ENCODE assay signal across 8 cellular contexts in genomic region chr14:22558221-22558913, GRCh38. TPM values are rescaled to one million over a fixed set of nuclear protein-coding genes. Genes with fewer than 3 reads are reported as not detected.
DNase-seq lines count a peak whose midpoint lies in the region; ATAC-seq and TF ChIP-seq lines count a peak whose summit lies in the region.

No MANE protein-coding gene starts in this region.

- ATAC-seq in CD4-positive, alpha-beta T cell (ENCODE audit: poor library complexity): no peak
- ATAC-seq in T-cell (replicated peaks in 1 of 4) (no peak), GM18909 (IDR thresholded peaks at IDR 0.05; ENCODE audit: poor library complexity, unreplicated experiment) (no peak), HG02642 (IDR thresholded peaks at IDR 0.05; ENCODE audit: poor library complexity, unreplicated experiment) (no peak), HG03025 (IDR thresholded peaks at IDR 0.05; ENCODE audit: low FRiP score, unreplicated experiment) (no peak)

- H3K27ac ChIP-seq in CD4-positive, alpha-beta T cell (ENCODE audit: low read depth, low read length): peak overlapping the region; percentile 99

- intact Hi-C loops in CD4-positive, alpha-beta T cell (cut with DNase I, micrococcal nuclease): loop anchor here (5.0 to 10.0 kb wide), 13 partner anchors 334 to 916 kb away; partner anchors contain the start of gene AJUBA (in 1 of the 2)

- peak in 3 of 10 experiments; percentile 54 to 61 (median 55) for DNase-seq in CD4-positive, alpha-beta T cell
- DNase-seq in T-cell (peak in 17 of 34 experiments; percentile 38 to 66 (median 52)), neural crest cell (ENCODE audit: low read depth, low spot score) (no peak), NCI-H146 (lab: John Stamatoyannopoulos, UW) (no peak)
- peak; percentile 55 for DNase-seq in central memory CD4-positive, alpha-beta T cell

- H3K9me3 Mint-ChIP-seq in CD4-positive, alpha-beta T cell: peaks cover 2% of the 10 kb centered on the region
- H3K9me3 Mint-ChIP-seq in T-cell: no peaks in the 10 kb centered on the region
- H3K9me3 Mint-ChIP-seq in neural crest cell: no peaks in the 10 kb centered on the region

- POLR2A ChIA-PET in CD4-positive, alpha-beta T cell (lab: Charles Lee): interaction anchor here (0.8 to 10.8 kb wide), 5 partner anchors 9 to 436 kb away, joined by 4 to 218 read pairs (median 9); partner anchors contain the start of gene DAD1
- POLR2A ChIA-PET in T-cell (lab: Charles Lee): interaction anchor here in 1 of 2 donors (0.5 to 0.7 kb wide), 3 partner anchors 12 to 39 kb away, joined by 3 to 5 read pairs (median 3); no protein-coding TSS in a partner anchor

- peaks cover 6% of the 10 kb centered on the region for H3K27me3 Mint-ChIP-seq in CD4-positive, alpha-beta T cell
- H3K27me3 Mint-ChIP-seq in T-cell (peaks cover 0 to 2% of the 10 kb centered on the region in 2 donors), neural crest cell (ENCODE audit: low read depth) (no peaks in the 10 kb centered on the region)

- CTCF ChIA-PET in CD4-positive, alpha-beta T cell (lab: Charles Lee): interaction anchor here (0.7 to 5.2 kb wide), 8 partner anchors 10 to 670 kb away, joined by 3 to 169 read pairs (median 3); partner anchors contain the start of gene DAD1
- CTCF ChIA-PET in T-cell (lab: Charles Lee): interaction anchor here (0.8 to 4.9 kb wide), 8 partner anchors 9 to 580 kb away, joined by 3 to 176 read pairs (median 3); no protein-coding TSS in a partner anchor

- peak overlapping the region; percentile 97 for H3K27ac Mint-ChIP-seq in CD4-positive, alpha-beta T cell
- H3K27ac Mint-ChIP-seq in T-cell (peak overlapping the region; percentile 98 to 99), neural crest cell (ENCODE audit: unreplicated experiment) (no peak overlapping the region)

- no peaks in the 10 kb centered on the region for H3K27me3 ChIP-seq in CD4-positive, alpha-beta T cell (ENCODE audit: control insufficient read depth, insufficient read depth, low read length)

- H3K9me3 ChIP-seq in CD4-positive, alpha-beta T cell (ENCODE audit: control insufficient read depth, low read length): no peaks in the 10 kb centered on the region

- peaks cover 90% of the 10 kb centered on the region for H3K4me1 Mint-ChIP-seq in CD4-positive, alpha-beta T cell (ENCODE audit: low read depth)
- H3K4me1 Mint-ChIP-seq in T-cell: peaks cover 89 to 96% (median 90%) of the 10 kb centered on the region in 3 donors
- H3K4me1 Mint-ChIP-seq in neural crest cell: peaks cover 51% of the 10 kb centered on the region

- peaks cover 16% of the 10 kb centered on the region for H3K36me3 Mint-ChIP-seq in CD4-positive, alpha-beta T cell (ENCODE audit: low read depth)
- H3K36me3 Mint-ChIP-seq in T-cell (peaks cover 3% of the 10 kb centered on the region), neural crest cell (ENCODE audit: low read depth) (no peaks in the 10 kb centered on the region)

- peak; percentile 60 for TF ChIP-seq CTCF in CD4-positive, alpha-beta T cell (IDR thresholded peaks at IDR 0.05)
- peak; percentile 20 for TF ChIP-seq CTCF in neural crest cell (conservative IDR thresholded peaks at IDR 0.05)

- H3K4me3 Mint-ChIP-seq in CD4-positive, alpha-beta T cell: peak overlapping the region; percentile 61
- H3K4me3 Mint-ChIP-seq in T-cell (peak overlapping the region; percentile 64 to 83 (median 79)), neural crest cell (peak overlapping the region; percentile 27)

RNA-seq across cellular contexts. Expression of gene DAD1, which starts 30.7 kb away (rescaled TPM):
- 10 to 100 TPM; 41.8 to 44.1 TPM for total RNA-seq in CD4-positive, alpha-beta T cell
- 100 to 1,000 TPM in 4 of 5 donors, 10 to 100 TPM in 1; 80.9 to 127 (median 113) TPM for total RNA-seq in T-cell
- 151 and 155 TPM in 2 replicates for total RNA-seq in neural crest cell

RNA-seq across cellular contexts. Expression of gene ABHD4, which starts 39.7 kb away (rescaled TPM):
- 1 to 10 TPM; 7.1 to 8.9 TPM for total RNA-seq in CD4-positive, alpha-beta T cell
- total RNA-seq in T-cell (10 to 100 TPM; 10.1 to 20.9 (median 17.3) TPM), neural crest cell (11.2 and 11.6 TPM in 2 replicates)

Comparison
In these comparisons a context has a peak if more than half of its experiments do, and no peak if none do; other contexts are left out.
1. H3K4me3 Mint-ChIP-seq: peak in every context shown above with its lines; median percentile 79 in T-cell; 61 in CD4-positive, alpha-beta T cell; 27 in neural crest cell.